Comparison of ENCODE assay signal across 8 cellular contexts in genomic region chr2:161238559-161239415, GRCh38.
DNase-seq lines count a peak whose midpoint lies in the region; ATAC-seq lines count a peak whose summit lies in the region.

No MANE protein-coding gene starts in this region.

- DNase-seq in DMS79 treated with DMSO at 0.1 percent for 48 hours (lab: John Stamatoyannopoulos, UW) (peak; percentile 60), NCI-H1092 (lab: John Stamatoyannopoulos, UW) (peak; percentile 9), left kidney (ENCODE audit: low read depth, low spot score) (peak; percentile 88), LoVo (ENCODE audit: low spot score) (no peak)
- peak; percentile 63 for DNase-seq in activated CD4-positive, alpha-beta T cell treated with anti-CD3 and anti-CD28 coated beads, Interleukin-2, amount 50 U/mL, for 1 hour
- DNase-seq in stimulated activated CD4-positive, alpha-beta T cell treated with anti-CD3 and anti-CD28 coated beads, Interleukin-15, amount 100 ng/mL, for 24 hours: peak; percentile 74

- ATAC-seq in GM21717 (IDR thresholded peaks at IDR 0.05; ENCODE audit: unreplicated experiment): peak; percentile 38

- H3K9me3 Mint-ChIP-seq in dendritic cell treated with granulocyte-macrophage colony-stimulating factor and Interleukin-4, amounts not matched to agents 40 ng/mL and 50 ng/mL, for 4 days: no peaks in the 10 kb centered on the region

- peaks cover 20% of the 10 kb centered on the region for H3K4me1 Mint-ChIP-seq in dendritic cell treated with granulocyte-macrophage colony-stimulating factor and Interleukin-4, amounts not matched to agents 40 ng/mL and 50 ng/mL, for 4 days (ENCODE audit: low read depth)

- peak overlapping the region; percentile 84 for H3K4me3 Mint-ChIP-seq in dendritic cell treated with granulocyte-macrophage colony-stimulating factor and Interleukin-4, amounts not matched to agents 40 ng/mL and 50 ng/mL, for 4 days

- intact Hi-C loops in dendritic cell treated with granulocyte-macrophage colony-stimulating factor and Interleukin-4, amounts not matched to agents 40 ng/mL and 50 ng/mL, for 4 days (cut with micrococcal nuclease): no loop called here

- peaks cover 23% of the 10 kb centered on the region for H3K27me3 Mint-ChIP-seq in dendritic cell treated with granulocyte-macrophage colony-stimulating factor and Interleukin-4, amounts not matched to agents 40 ng/mL and 50 ng/mL, for 4 days

- H3K27ac Mint-ChIP-seq in dendritic cell treated with granulocyte-macrophage colony-stimulating factor and Interleukin-4, amounts not matched to agents 40 ng/mL and 50 ng/mL, for 4 days: peak overlapping the region; percentile 51

- H3K36me3 Mint-ChIP-seq in dendritic cell treated with granulocyte-macrophage colony-stimulating factor and Interleukin-4, amounts not matched to agents 40 ng/mL and 50 ng/mL, for 4 days (ENCODE audit: low read depth): peaks cover 13% of the 10 kb centered on the region
